10 cellular contexts compared by ENCODE assay signal in genomic region chr10:47307381-47307780, GRCh38. TPM values are rescaled to one million over a fixed set of nuclear protein-coding genes. Genes with fewer than 3 reads are reported as not detected.
"Had no signal": no experiment of that assay in that cellular context is flagged by ENCODE, and none has a peak within 500 bp of the region (broad histone marks: within the 10 kb centered on the region; RNA-seq: fewer than 3 reads in every experiment).

No MANE protein-coding gene starts in this region.

- ATAC-seq: HCT116 had no signal

- H3K36me3 ChIP-seq: HAP-1 had no signal

- H3K9me3 ChIP-seq: HAP-1 had no signal

- H3K27ac Mint-ChIP-seq: HFFc6 had no signal

- H3K27ac ChIP-seq: GM23248 had no signal

- H3K4me3 ChIP-seq: GM23248, HAP-1, K562 had no signal

- H2AFZ ChIP-seq: GM23248 had no signal

- DNase-seq: GM23248, GOT3, H7, HFFc6, IMR-90 had no signal

- H3K4me3 Mint-ChIP-seq: HFFc6 had no signal

- H3K4me1 ChIP-seq: HAP-1 had no signal

- H3K9me3 Mint-ChIP-seq: HFFc6 had no signal

RNA-seq across cellular contexts. Expression of gene GDF10, which starts 7.4 kb away (rescaled TPM):
- total RNA-seq: H4, H7, HFFc6, HT-29, IMR-90 had no signal

RNA-seq across cellular contexts. Expression of gene GDF2, which starts 14.9 kb away (rescaled TPM):
- total RNA-seq: GM23248, H4, H7, HFFc6, HT-29 had no signal

RNA-seq across cellular contexts. Expression of gene RBP3, which starts 40.8 kb away (rescaled TPM):
- total RNA-seq: GM23248, H4, H7, HFFc6, IMR-90, K562 had no signal
